ENCODE assay signal across 19 cellular contexts in the genomic region with DNA sequence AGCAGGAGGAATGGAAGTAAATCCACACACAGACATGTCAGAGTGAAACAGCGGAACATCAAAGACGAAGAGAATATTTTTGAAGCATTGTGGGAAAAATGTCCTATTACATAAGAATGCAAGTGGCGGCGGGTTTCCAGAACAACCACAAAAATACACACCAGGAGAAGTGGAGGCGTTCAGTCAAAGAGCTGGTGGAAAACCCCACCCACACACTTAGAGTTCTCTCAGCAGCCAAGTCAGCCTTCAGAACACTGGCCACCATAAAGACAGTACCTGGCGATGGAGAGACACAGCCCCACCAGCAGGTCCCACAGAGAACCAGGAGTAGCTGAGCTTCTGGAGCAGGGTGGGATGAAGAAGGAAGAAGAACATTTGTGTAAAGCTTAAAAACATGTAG. TPM values are rescaled to one million over a fixed set of nuclear protein-coding genes. Genes with fewer than 3 reads are reported as not detected.
"Had no signal": no experiment of that assay in that cellular context is flagged by ENCODE, and none has a peak within 500 bp of the region (broad histone marks: within the 10 kb centered on the region; RNA-seq: fewer than 3 reads in every experiment).

No MANE protein-coding gene starts in this region.

- H3K27ac Mint-ChIP-seq: activated CD8-positive, alpha-beta memory T cell treated with anti-CD3 and anti-CD28 coated beads, Interleukin-2, amount 10 ng/mL, durations not matched to agents 7 days and 5 days; activated T-cell treated with anti-CD3 and anti-CD28 coated beads, Interleukin-2, amount 50 U/mL, for 24 hours; dendritic cell treated with granulocyte-macrophage colony-stimulating factor and Interleukin-4, amounts not matched to agents 40 ng/mL and 50 ng/mL, for 4 days; stimulated activated naive B cell treated with anti-CD40 and anti-IgM and Interleukin-4, amounts not matched to agents 10 μg/mL and 1 μg/mL and 100 μg/mL, for 72 hours had no signal

- H3K27ac ChIP-seq: brain microvascular endothelial cell, ovary, upper lobe of left lung had no signal

- H3K9me3 Mint-ChIP-seq: activated T-cell treated with anti-CD3 and anti-CD28 coated beads, Interleukin-2, amount 50 U/mL, for 24 hours; stimulated activated naive B cell treated with anti-CD40 and anti-IgM and Interleukin-4, amounts not matched to agents 10 μg/mL and 1 μg/mL and 100 μg/mL, for 72 hours had no signal

- H3K27me3 ChIP-seq: brain microvascular endothelial cell, ovary, upper lobe of left lung had no signal

- H3K4me1 Mint-ChIP-seq: activated CD8-positive, alpha-beta memory T cell treated with anti-CD3 and anti-CD28 coated beads, Interleukin-2, amount 10 ng/mL, durations not matched to agents 7 days and 5 days; neural crest cell had no signal

- H3K36me3 Mint-ChIP-seq: activated CD8-positive, alpha-beta memory T cell treated with anti-CD3 and anti-CD28 coated beads, Interleukin-2, amount 10 ng/mL, durations not matched to agents 7 days and 5 days had no signal

- H3K4me1 ChIP-seq: upper lobe of left lung had no signal

- H3K4me3 ChIP-seq: ovary, upper lobe of left lung had no signal

- H3K36me3 ChIP-seq: ovary had no signal

- H3K27me3 Mint-ChIP-seq: activated CD8-positive, alpha-beta memory T cell treated with anti-CD3 and anti-CD28 coated beads, Interleukin-2, amount 10 ng/mL, durations not matched to agents 7 days and 5 days; activated T-cell treated with anti-CD3 and anti-CD28 coated beads, Interleukin-2, amount 50 U/mL, for 24 hours; dendritic cell treated with granulocyte-macrophage colony-stimulating factor and Interleukin-4, amounts not matched to agents 40 ng/mL and 50 ng/mL, for 4 days; stimulated activated naive B cell treated with anti-CD40 and anti-IgM and Interleukin-4, amounts not matched to agents 10 μg/mL and 1 μg/mL and 100 μg/mL, for 72 hours had no signal

- H3K4me3 Mint-ChIP-seq: activated CD8-positive, alpha-beta memory T cell treated with anti-CD3 and anti-CD28 coated beads, Interleukin-2, amount 10 ng/mL, durations not matched to agents 7 days and 5 days; activated T-cell treated with anti-CD3 and anti-CD28 coated beads, Interleukin-2, amount 50 U/mL, for 24 hours; dendritic cell treated with granulocyte-macrophage colony-stimulating factor and Interleukin-4, amounts not matched to agents 40 ng/mL and 50 ng/mL, for 4 days; neural crest cell; stimulated activated naive B cell treated with anti-CD40 and anti-IgM and Interleukin-4, amounts not matched to agents 10 μg/mL and 1 μg/mL and 100 μg/mL, for 72 hours had no signal

- ATAC-seq: activated CD4-positive, CD25-positive, alpha-beta regulatory T cell treated with anti-CD3 and anti-CD28 coated beads, Interleukin-2, amount 50 U/mL, for 24 hours; activated CD8-positive, alpha-beta memory T cell treated with anti-CD3 and anti-CD28 coated beads, Interleukin-2, amount 10 ng/mL, durations not matched to agents 7 days and 5 days; esophagus mucosa; stimulated activated naive B cell treated with anti-CD40 and anti-IgM and Interleukin-4, amounts not matched to agents 10 μg/mL and 1 μg/mL and 100 μg/mL, for 72 hours had no signal

- DNase-seq: activated CD8-positive, alpha-beta memory T cell treated with anti-CD3 and anti-CD28 coated beads, Interleukin-2, amount 10 ng/mL, durations not matched to agents 7 days and 5 days; activated gamma-delta T cell; activated T-cell treated with anti-CD3 and anti-CD28 coated beads, Interleukin-2, amount 50 U/mL, for 24 hours; amniotic stem cell; brain microvascular endothelial cell; hippocampal formation; ovary; retina; Right ventricle myocardium superior; stimulated activated naive B cell treated with anti-CD40 and anti-IgM and Interleukin-4, amounts not matched to agents 10 μg/mL and 1 μg/mL and 100 μg/mL, for 72 hours; upper lobe of left lung had no signal

- H3K9me3 ChIP-seq: ovary, upper lobe of left lung had no signal

RNA-seq across cellular contexts. Expression of a gene that starts 23.7 kb away (rescaled TPM):
- total RNA-seq: activated CD8-positive, alpha-beta memory T cell treated with anti-CD3 and anti-CD28 coated beads, Interleukin-2, amount 10 ng/mL, durations not matched to agents 7 days and 5 days; glomerular endothelial cell; liver; neural crest cell; ovary; Right ventricle myocardium superior; skeletal muscle tissue; temporal lobe; upper lobe of left lung had no signal
- polyA plus RNA-seq: ovary had no signal
